In the genomic region with DNA sequence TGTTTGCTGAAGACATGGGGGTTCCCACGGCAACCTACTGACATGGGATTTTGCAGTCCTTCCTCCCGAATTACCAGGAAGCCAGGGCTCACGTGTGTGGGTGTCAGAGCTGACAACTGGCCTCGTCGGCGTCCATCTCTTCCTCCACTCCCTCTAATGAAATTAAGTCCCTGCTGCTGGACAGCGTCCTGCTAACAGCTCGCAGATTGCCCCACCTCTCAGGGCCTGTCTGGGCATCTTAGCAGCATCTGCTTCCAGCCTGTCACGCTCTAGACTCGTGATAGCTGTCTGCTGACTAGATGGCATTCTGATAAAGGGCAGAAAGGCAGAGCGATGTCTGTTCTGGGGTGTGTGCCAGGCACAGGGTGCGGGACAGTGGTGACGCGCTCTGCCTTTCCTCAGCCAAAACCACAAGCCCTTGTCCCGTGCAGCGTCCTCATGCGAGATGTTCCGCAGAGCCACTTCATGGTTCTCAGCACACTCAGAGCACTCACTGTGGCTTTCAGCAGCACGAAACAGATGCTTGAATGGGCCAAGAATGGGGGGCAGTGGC, we compare ENCODE assay signal across 8 cellular contexts.
DNase-seq lines count a peak whose midpoint lies in the region; TF ChIP-seq lines count a peak whose summit lies in the region.

No MANE protein-coding gene starts in this region.

- H3K27me3 ChIP-seq in ectodermal cell (ENCODE audit: control insufficient read depth, insufficient read depth, low read length, poor library complexity, severe bottlenecking), result no peaks in the 10 kb centered on the region

- WGBS in ectodermal cell, 2 experiments, result 74 to 76% methylated on average over 19 of the region's 19 CpGs

- no peaks in the 10 kb centered on the region for H3K9me3 ChIP-seq in ectodermal cell (ENCODE audit: control insufficient read depth, low read length)

- H3K27ac ChIP-seq in ectodermal cell (ENCODE audit: insufficient read depth, low read depth, low read length, poor library complexity, severe bottlenecking), result peak overlapping the region; percentile 70

- no peaks in the 10 kb centered on the region for H3K36me3 ChIP-seq in ectodermal cell (ENCODE audit: control insufficient read depth, insufficient read depth, low read length)

- in situ Hi-C loops in GM13976 (cut with MboI; ENCODE audit: low sequenced_read_pairs, unreplicated experiment), result no loop called here

- peaks cover 29% of the 10 kb centered on the region for H3K4me1 ChIP-seq in ectodermal cell (ENCODE audit: control insufficient read depth, insufficient read depth, low read length)

- no peak for TF ChIP-seq CTCF in GM13976 (IDR thresholded peaks at IDR 0.05; ENCODE audit: borderline replicate concordance, control extremely low read depth, extremely low read depth, insufficient read depth, missing control alignments)

- DNase-seq in NCI-H2227 (lab: John Stamatoyannopoulos, UW; ENCODE audit: unreplicated experiment) (peak; percentile 72), NCI-H2227 treated with DMSO at 0.1 percent for 48 hours (lab: John Stamatoyannopoulos, UW) (no peak), midbrain (lab: John Stamatoyannopoulos, UW) (peak; percentile 30), GDM1 (lab: John Stamatoyannopoulos, UW) (no peak), GM13976 (ENCODE audit: low spot score) (no peak)
- peak; percentile 30 to 47 for DNase-seq in activated CD4-positive, alpha-beta T cell treated with anti-CD3 and anti-CD28 coated beads, Interleukin-2, amount 50 U/mL, for 48 hours
- DNase-seq in stimulated activated CD8-positive, alpha-beta memory T cell treated with anti-CD3 and anti-CD28 coated beads, Interleukin-7, amount 100 ng/mL, for 48 hours (ENCODE audit: extremely low read depth in 1 of 2, low read depth in 1 of 2), result peak; percentile 9 to 29

- H3K4me3 ChIP-seq in ectodermal cell (ENCODE audit: insufficient read depth, low read depth, low read length), result no peak overlapping the region

Comparison
In these comparisons a context has a peak if more than half of its experiments do, and no peak if none do; other contexts are left out.
1. DNase-seq: peak in NCI-H2227 (single experiment), activated CD4-positive, alpha-beta T cell treated with anti-CD3 and anti-CD28 coated beads, Interleukin-2, amount 50 U/mL, for 48 hours (2 of 2), midbrain (single experiment) and stimulated activated CD8-positive, alpha-beta memory T cell treated with anti-CD3 and anti-CD28 coated beads, Interleukin-7, amount 100 ng/mL, for 48 hours (2 of 2); none in NCI-H2227 treated with DMSO at 0.1 percent for 48 hours (single experiment), GDM1 (single experiment) and GM13976 (single experiment).